1 cellular context compared by ENCODE assay signal in genomic region chr5:179186801-179187200, GRCh38.
TF ChIP-seq lines count a peak whose summit lies in the region.

No MANE protein-coding gene starts in this region.

TF ChIP-seq in HCT116, 20 proteins besides CTCF, POLR2A, EP300 and RAD21 (continued from another document):
- TF ChIP-seq ATF3 (IDR thresholded peaks at IDR 0.05) (no peak), CEBPB (IDR thresholded peaks at IDR 0.05; ENCODE audit: low read depth) (no peak), EZH2 (IDR thresholded peaks at IDR 0.05) (no peak), ZNF274 (IDR thresholded peaks at IDR 0.05; ENCODE audit: low read depth, low read length) (no peak), ZFX (IDR thresholded peaks at IDR 0.05) (no peak), YY1 (IDR thresholded peaks at IDR 0.05; ENCODE audit: extremely low read depth, insufficient replicate concordance, low read depth, low read length) (no peak), SRF (IDR thresholded peaks at IDR 0.05; ENCODE audit: low read depth) (no peak)
